Comparison of ENCODE assay signal across 8 cellular contexts in genomic region chr19:2049741-2050348, GRCh38. TPM values are rescaled to one million over a fixed set of nuclear protein-coding genes. Genes with fewer than 3 reads are reported as not detected.
DNase-seq lines count a peak whose midpoint lies in the region; ATAC-seq and TF ChIP-seq lines count a peak whose summit lies in the region.

No MANE protein-coding gene starts in this region.

- H3K36me3 Mint-ChIP-seq in activated CD4-positive, alpha-beta T cell treated with anti-CD3 and anti-CD28 coated beads for 36 hours (ENCODE audit: low read depth), result peaks cover 6% of the 10 kb centered on the region

- no peaks in the 10 kb centered on the region for H3K36me3 ChIP-seq in body of pancreas (replicated peaks in 1 of 2; ENCODE audit: insufficient read depth in 1 of 2, low read depth in 2 of 2)
- H3K36me3 ChIP-seq in iPS DF 6.9 (ENCODE audit: control insufficient read depth, insufficient read depth, low read length), result peaks cover 16% of the 10 kb centered on the region; the same call in 1 of the 2 replicates

- H3K27ac Mint-ChIP-seq in activated CD4-positive, alpha-beta T cell treated with anti-CD3 and anti-CD28 coated beads for 36 hours, result peak overlapping the region; percentile 77

- TF ChIP-seq POLR2A in body of pancreas (IDR thresholded peaks at IDR 0.05), result peak; percentile 97 to 99 (median 99)

- no peaks in the 10 kb centered on the region for H3K9me3 Mint-ChIP-seq in activated CD4-positive, alpha-beta T cell treated with anti-CD3 and anti-CD28 coated beads for 36 hours (ENCODE audit: low read depth)

- H3K4me1 ChIP-seq in body of pancreas (peaks cover 84% of the 10 kb centered on the region), iPS DF 6.9 (ENCODE audit: control insufficient read depth, insufficient read depth, low read length) (peaks cover 7% of the 10 kb centered on the region; the same call in 1 of the 2 replicates)

- intact Hi-C loops in activated CD4-positive, alpha-beta T cell treated with anti-CD3 and anti-CD28 coated beads for 36 hours (cut with DNase I, micrococcal nuclease), result loop anchor here (1.0 to 2.0 kb wide), 2 partner anchors 8 to 35 kb away; no protein-coding TSS in a partner anchor
- intact Hi-C loops in body of pancreas (cut with DNase I), result no loop called here

- H3K4me3 Mint-ChIP-seq in activated CD4-positive, alpha-beta T cell treated with anti-CD3 and anti-CD28 coated beads for 36 hours, result peak overlapping the region; percentile 82

- H3K27me3 Mint-ChIP-seq in activated CD4-positive, alpha-beta T cell treated with anti-CD3 and anti-CD28 coated beads for 36 hours, result no peaks in the 10 kb centered on the region

- H3K27me3 ChIP-seq in body of pancreas (no peaks in the 10 kb centered on the region), iPS DF 6.9 (ENCODE audit: control insufficient read depth, insufficient read depth, low read length) (no peaks in the 10 kb centered on the region)

- no peaks in the 10 kb centered on the region for H3K9me3 ChIP-seq in body of pancreas
- H3K9me3 ChIP-seq in iPS DF 6.9 (ENCODE audit: control insufficient read depth, insufficient read depth, low read length), result no peaks in the 10 kb centered on the region

- POLR2A ChIA-PET in activated CD4-positive, alpha-beta T cell treated with anti-CD3 and anti-CD28 coated beads for 36 hours (lab: Charles Lee), result interaction anchor here (0.9 to 1.4 kb wide), 2 partner anchors 8 to 12 kb away, joined by 3 read pairs; no protein-coding TSS in a partner anchor

- H3K4me3 ChIP-seq in body of pancreas (peak overlapping the region; percentile 18 to 99), iPS DF 6.9 (ENCODE audit: low read length) (peak overlapping the region; percentile 89)

- peak; percentile 79 for DNase-seq in activated CD4-positive, alpha-beta T cell treated with anti-CD3 and anti-CD28 coated beads for 36 hours
- no peak for DNase-seq in activated CD4-positive, alpha-beta T cell treated with anti-CD3 and anti-CD28 coated beads for 1 hour
- DNase-seq in KG1 (lab: John Stamatoyannopoulos, UW) (peak; percentile 54), SW480 (ENCODE audit: low spot score) (peak; percentile 50), body of pancreas (peak; percentile 95 to 96 (median 96)), iPS DF 6.9 (ENCODE audit: low read depth, low spot score) (no peak), retina (peak; percentile 61), NCI-H1092 (lab: John Stamatoyannopoulos, UW) (no peak)

- TF ChIP-seq CTCF in body of pancreas (IDR thresholded peaks at IDR 0.05), result no peak

- CTCF ChIA-PET in activated CD4-positive, alpha-beta T cell treated with anti-CD3 and anti-CD28 coated beads for 36 hours (lab: Charles Lee), result interaction anchor here (1.0 kb wide), 1 partner anchor 18 kb away, joined by 3 read pairs; no protein-coding TSS in a partner anchor

- WGBS in body of pancreas, 2 donors, result 1 to 3% methylated on average over 6 to 16 of the region's 16 CpGs
- WGBS in iPS DF 6.9 (ENCODE audit: insufficient coverage, insufficient read length), result no CpG with 5 or more reads among the region's 16 CpGs

- H3K27ac ChIP-seq in body of pancreas (peak overlapping the region; percentile 89 to 100 (median 100)), iPS DF 6.9 (ENCODE audit: low read length) (no peak overlapping the region)

- H3K4me1 Mint-ChIP-seq in activated CD4-positive, alpha-beta T cell treated with anti-CD3 and anti-CD28 coated beads for 36 hours, result peaks cover 43% of the 10 kb centered on the region

- ATAC-seq in activated CD4-positive, alpha-beta T cell treated with anti-CD3 and anti-CD28 coated beads for 36 hours, result peak; percentile 25
- ATAC-seq in body of pancreas, result peak; percentile 73

RNA-seq across cellular contexts. Expression of gene MKNK2, which starts 1.2 kb away (rescaled TPM):
- 100 to 1,000 TPM; 139 to 155 TPM for total RNA-seq in activated CD4-positive, alpha-beta T cell treated with anti-CD3 and anti-CD28 coated beads for 36 hours
- 100 to 1,000 TPM; 180 to 273 TPM for total RNA-seq in body of pancreas

RNA-seq across cellular contexts. Expression of gene BTBD2, which starts 34.3 kb away (rescaled TPM):
- total RNA-seq in activated CD4-positive, alpha-beta T cell treated with anti-CD3 and anti-CD28 coated beads for 36 hours, result 10 to 100 TPM; 46.7 to 61.8 TPM
- 10 to 100 TPM; 42.3 to 44.8 TPM for total RNA-seq in body of pancreas

RNA-seq across cellular contexts. Expression of gene MOB3A, which starts 46.3 kb away (rescaled TPM):
- total RNA-seq in activated CD4-positive, alpha-beta T cell treated with anti-CD3 and anti-CD28 coated beads for 36 hours, result 100 to 1,000 TPM; 148 to 156 TPM
- total RNA-seq in body of pancreas, result 10 to 100 TPM; 11.7 to 22.1 TPM

RNA-seq across cellular contexts. Expression of gene IZUMO4, which starts 46.9 kb away (rescaled TPM):
- 10 to 100 TPM; 15.2 to 16.6 TPM for total RNA-seq in activated CD4-positive, alpha-beta T cell treated with anti-CD3 and anti-CD28 coated beads for 36 hours
- total RNA-seq in body of pancreas, result 1 to 10 TPM; 3.4 to 4.0 TPM

Comparison
In these comparisons a context has a peak if more than half of its experiments do, and no peak if none do; other contexts are left out.
1. DNase-seq: peak in activated CD4-positive, alpha-beta T cell treated with anti-CD3 and anti-CD28 coated beads for 36 hours (single experiment), KG1 (single experiment), SW480 (single experiment), body of pancreas (4 of 4) and retina (single experiment); none in activated CD4-positive, alpha-beta T cell treated with anti-CD3 and anti-CD28 coated beads for 1 hour (single experiment), iPS DF 6.9 (single experiment) and NCI-H1092 (single experiment).
2. RNA of gene MOB3A, which starts 46.3 kb away (total RNA-seq): 148 to 156 TPM in activated CD4-positive, alpha-beta T cell treated with anti-CD3 and anti-CD28 coated beads for 36 hours; 11.7 to 22.1 TPM in body of pancreas; every median in the first group is over 4 times any median in the second.